In genomic region chr9:20387062-20387461, GRCh38 we compare ENCODE assay signal across 25 cellular contexts.
A peak's percentile ranks its signal among the peaks of the same experiment; 100 is the strongest.
DNase-seq lines count a peak whose midpoint lies in the region; ATAC-seq, FAIRE-seq and TF ChIP-seq lines count a peak whose summit lies in the region.
"Had no signal": no experiment of that assay in that cellular context is flagged by ENCODE, and none has a peak within 500 bp of the region (broad histone marks: within the 10 kb centered on the region; RNA-seq: fewer than 3 reads in every experiment).

No MANE protein-coding gene starts in this region.

- TF ChIP-seq RAD21 in GM12878 (IDR thresholded peaks at IDR 0.05; ENCODE audit: insufficient read depth, low read depth, low read length), result no peak

- H3K27me3 Mint-ChIP-seq in nephron progenitor cell (ENCODE audit: low read depth, poor library complexity), result no peaks in the 10 kb centered on the region
- H3K27me3 Mint-ChIP-seq: CD4-positive, alpha-beta T cell; CD8-positive, alpha-beta memory T cell had no signal

- no peak overlapping the region for H3K4me3 ChIP-seq in cardiac muscle cell
- no peak overlapping the region for H3K4me3 ChIP-seq in GM12878
- no peak overlapping the region for H3K4me3 ChIP-seq in transverse colon
- H3K4me3 ChIP-seq: A549; BLaER1 treated with 17β-estradiol and CSF1 and Interleukin-3, amounts not matched to agents 10 nM and 100 nM; GM23338; HAP-1 had no signal

- H3K9me3 ChIP-seq in cardiac muscle cell (ENCODE audit: low read depth), result no peaks in the 10 kb centered on the region
- no peaks in the 10 kb centered on the region; the same call in 2 of the 3 replicates for H3K9me3 ChIP-seq in GM12878 (replicated peaks; ENCODE audit: control insufficient read depth, insufficient read depth, low read length)
- H3K9me3 ChIP-seq in transverse colon, result no peaks in the 10 kb centered on the region
- H3K9me3 ChIP-seq: A549; BE2C; BLaER1 treated with 17β-estradiol and CSF1 and Interleukin-3, amounts not matched to agents 10 nM and 100 nM; HAP-1 had no signal

- intact Hi-C loops in Right ventricle myocardium superior (cut with DNase I) (no loop called here), GM12878 (cut with micrococcal nuclease; ENCODE audit: unreplicated experiment) (no loop called here), transverse colon (cut with DNase I; ENCODE audit: low total_unique reads) (no loop called here)

- TF ChIP-seq POLR2A in GM12878 (IDR thresholded peaks at IDR 0.05; ENCODE audit: low read depth, low read length) (no peak), H54 (IDR thresholded peaks at IDR 0.05; ENCODE audit: low read depth, low read length) (no peak), transverse colon (IDR thresholded peaks at IDR 0.05) (no peak)

- no peak overlapping the region for H3K4me2 ChIP-seq in GM12878 (ENCODE audit: control insufficient read depth, insufficient read depth)
- H3K4me2 ChIP-seq: A549; BLaER1 treated with 17β-estradiol and CSF1 and Interleukin-3, amounts not matched to agents 10 nM and 100 nM; GM23338 had no signal

- peaks cover 54% of the 10 kb centered on the region for H3K36me3 Mint-ChIP-seq in nephron progenitor cell (ENCODE audit: low read depth)
- H3K36me3 Mint-ChIP-seq: CD14-positive monocyte had no signal

- no peaks in the 10 kb centered on the region for H4K20me1 ChIP-seq in GM12878 (ENCODE audit: control insufficient read depth, insufficient read depth)
- H4K20me1 ChIP-seq: BLaER1 treated with 17β-estradiol and CSF1 and Interleukin-3, amounts not matched to agents 10 nM and 100 nM had no signal

- no peaks in the 10 kb centered on the region; the same call in 1 of the 2 replicates for H3K79me2 ChIP-seq in GM12878 (ENCODE audit: control insufficient read depth, insufficient read depth, low read length)

- no peaks in the 10 kb centered on the region for H3K36me3 ChIP-seq in cardiac muscle cell
- no peaks in the 10 kb centered on the region for H3K36me3 ChIP-seq in GM12878 (ENCODE audit: control insufficient read depth in 2 of 2, insufficient read depth in 2 of 2, low read length in 1 of 2)
- H3K36me3 ChIP-seq in transverse colon, result no peaks in the 10 kb centered on the region
- H3K36me3 ChIP-seq: BE2C; BLaER1 treated with 17β-estradiol and CSF1 and Interleukin-3, amounts not matched to agents 10 nM and 100 nM; HAP-1 had no signal

- no TSS peak for BruUV-seq in GM12878 (replicated peaks; lab: Mats Ljungman, UMichigan)

- H3K27me3 ChIP-seq in cardiac muscle cell (no peaks in the 10 kb centered on the region), GM12878 (replicated peaks in 1 of 2; ENCODE audit: control insufficient read depth in 2 of 2, insufficient read depth in 2 of 2, low read length in 1 of 2) (no peaks in the 10 kb centered on the region), transverse colon (no peaks in the 10 kb centered on the region)
- H3K27me3 ChIP-seq: BE2C; BLaER1 treated with 17β-estradiol and CSF1 and Interleukin-3, amounts not matched to agents 10 nM and 100 nM had no signal

- H3K4me1 ChIP-seq in cardiac muscle cell (ENCODE audit: low read depth) (peaks cover 13% of the 10 kb centered on the region), GM12878 (ENCODE audit: control insufficient read depth, insufficient read depth, low read length) (peaks cover 10% of the 10 kb centered on the region; the same call in 1 of the 2 replicates), transverse colon (peaks cover 0 to 23% (median 11%) of the 10 kb centered on the region in 4 donors)
- H3K4me1 ChIP-seq: BE2C; BLaER1 treated with 17β-estradiol and CSF1 and Interleukin-3, amounts not matched to agents 10 nM and 100 nM; HAP-1 had no signal

- H3K27ac ChIP-seq in cardiac muscle cell (peak overlapping the region; percentile 57), GM12878 (ENCODE audit: control insufficient read depth, insufficient read depth) (no peak overlapping the region), transverse colon (no peak overlapping the region)
- H3K27ac ChIP-seq: A549; BLaER1 treated with 17β-estradiol and CSF1 and Interleukin-3, amounts not matched to agents 10 nM and 100 nM had no signal

- peaks cover 62% of the 10 kb centered on the region for H3K4me1 Mint-ChIP-seq in nephron progenitor cell
- H3K4me1 Mint-ChIP-seq: CD14-positive monocyte had no signal

- in situ Hi-C loops in GM12878 (cut with MboI) (no loop called here), transverse colon (cut with MboI; ENCODE audit: low pct_ligation_motif_present in 1 of 4, low pct_unique_long_range_greater_than_20kb in 1 of 4, low sequenced_read_pairs in 3 of 4) (no loop called here)

- CTCF ChIA-PET in GM12878 (lab: Yijun Ruan, JAX), result no interaction called here

- FAIRE-seq in GM12878 (lab: Jason Lieb, UNC) (no peak), H54 (lab: Jason Lieb, UNC) (no peak)
- FAIRE-seq: A549, D721Med, GM12891, GM18507 had no signal

- H3K9me3 Mint-ChIP-seq in nephron progenitor cell, result peaks cover 26% of the 10 kb centered on the region
- H3K9me3 Mint-ChIP-seq: CD4-positive, alpha-beta T cell; CD8-positive, alpha-beta memory T cell; GM23338; HFFc6 had no signal

- no peak for DNase-seq in cardiac muscle cell (ENCODE audit: low read depth in 1 of 2, low spot score in 1 of 2)
- no peak for DNase-seq in Right ventricle myocardium superior
- no peak for DNase-seq in GM12878 (ENCODE audit: low read depth, low spot score)
- no peak for DNase-seq in nephron progenitor cell
- no peak for DNase-seq in H54 (ENCODE audit: insufficient read length, low spot score)
- DNase-seq in transverse colon, result no peak
- DNase-seq: 8988T; ACHN; AML-193; BE2C; CD4-positive, alpha-beta T cell; CD8-positive, alpha-beta memory T cell; DMS 273 treated with DMSO at 0.1 percent for 48 hours; DMS79; EL; GDM1; HFFc6 had no signal

- POLR2A ChIA-PET in GM12878 (lab: Charles Lee), result no interaction called here

- SMC1A ChIA-PET in GM12878 (lab: Charles Lee; ENCODE audit: uncharacterized antibody, unreplicated experiment), result interaction anchor here (0.9 kb wide), 1 partner anchor 108 kb away, joined by 3 read pairs; no protein-coding TSS in a partner anchor

- TF ChIP-seq CTCF in cardiac muscle cell (IDR thresholded peaks at IDR 0.05; ENCODE audit: low read depth, low read length) (no peak), GM12878 (IDR thresholded peaks at IDR 0.05 in 2 of 3, conservative IDR thresholded peaks at IDR 0.05 in 1 of 3; ENCODE audit: control insufficient read depth in 2 of 3, extremely low read depth in 1 of 3, insufficient read depth in 1 of 3, low read depth in 3 of 3, low read length in 3 of 3) (no peak), nephron progenitor cell (IDR thresholded peaks at IDR 0.05) (no peak), transverse colon (IDR thresholded peaks at IDR 0.05) (no peak)

- TF ChIP-seq EP300 in GM12878 (IDR thresholded peaks at IDR 0.05; ENCODE audit: borderline replicate concordance in 1 of 2, control insufficient read depth in 1 of 2, low read depth in 2 of 2, low read length in 2 of 2), result no peak
- TF ChIP-seq EP300 in transverse colon (IDR thresholded peaks at IDR 0.05; ENCODE audit: low read depth), result no peak

- H3K9ac ChIP-seq in GM12878 (ENCODE audit: control insufficient read depth, insufficient read depth, low read length), result no peak overlapping the region
- H3K9ac ChIP-seq: BLaER1 treated with 17β-estradiol and CSF1 and Interleukin-3, amounts not matched to agents 10 nM and 100 nM had no signal

- ATAC-seq in Right ventricle myocardium superior (ENCODE audit: poor library complexity), result no peak
- no peak for ATAC-seq in GM12878
- ATAC-seq: A549, GM23338 had no signal

- RAD21 ChIA-PET in GM12878 (lab: Charles Lee; ENCODE audit: unreplicated experiment), result no interaction called here

- peak overlapping the region; percentile 96 for H3K27ac Mint-ChIP-seq in nephron progenitor cell
- H3K27ac Mint-ChIP-seq: CD14-positive monocyte; CD4-positive, alpha-beta T cell; GM23338; HFFc6 had no signal

- H2AFZ ChIP-seq in GM12878 (ENCODE audit: control insufficient read depth, low read depth, low read length), result no peak overlapping the region
- H2AFZ ChIP-seq: GM23338 had no signal

- WGBS in GM12878 (ENCODE audit: insufficient coverage, insufficient replicate concordance, low lambda C conversion rate, missing lambda C conversion rate), result 79% methylated on average over 3 of the region's 3 CpGs
- WGBS in transverse colon (ENCODE audit: low coverage in 1 of 2), 2 donors, result 84 to 89% methylated on average over 1 to 3 of the region's 3 CpGs

- no peak overlapping the region for H3K4me3 Mint-ChIP-seq in nephron progenitor cell
- H3K4me3 Mint-ChIP-seq: CD14-positive monocyte; CD4-positive, alpha-beta T cell; CD8-positive, alpha-beta memory T cell; GM23338; HFFc6 had no signal

TF ChIP-seq in GM12878, 131 proteins besides CTCF, POLR2A, EP300 and RAD21 (continues in another document):
- no peak for TF ChIP-seq HDAC6 (IDR thresholded peaks at IDR 0.05; ENCODE audit: unreplicated experiment)
- no peak for TF ChIP-seq BCL11A (IDR thresholded peaks at IDR 0.05; ENCODE audit: low read depth, low read length)
- no peak for TF ChIP-seq POLR2AphosphoS5 (IDR thresholded peaks at IDR 0.05; ENCODE audit: low read length)
- TF ChIP-seq, protein P1, sequence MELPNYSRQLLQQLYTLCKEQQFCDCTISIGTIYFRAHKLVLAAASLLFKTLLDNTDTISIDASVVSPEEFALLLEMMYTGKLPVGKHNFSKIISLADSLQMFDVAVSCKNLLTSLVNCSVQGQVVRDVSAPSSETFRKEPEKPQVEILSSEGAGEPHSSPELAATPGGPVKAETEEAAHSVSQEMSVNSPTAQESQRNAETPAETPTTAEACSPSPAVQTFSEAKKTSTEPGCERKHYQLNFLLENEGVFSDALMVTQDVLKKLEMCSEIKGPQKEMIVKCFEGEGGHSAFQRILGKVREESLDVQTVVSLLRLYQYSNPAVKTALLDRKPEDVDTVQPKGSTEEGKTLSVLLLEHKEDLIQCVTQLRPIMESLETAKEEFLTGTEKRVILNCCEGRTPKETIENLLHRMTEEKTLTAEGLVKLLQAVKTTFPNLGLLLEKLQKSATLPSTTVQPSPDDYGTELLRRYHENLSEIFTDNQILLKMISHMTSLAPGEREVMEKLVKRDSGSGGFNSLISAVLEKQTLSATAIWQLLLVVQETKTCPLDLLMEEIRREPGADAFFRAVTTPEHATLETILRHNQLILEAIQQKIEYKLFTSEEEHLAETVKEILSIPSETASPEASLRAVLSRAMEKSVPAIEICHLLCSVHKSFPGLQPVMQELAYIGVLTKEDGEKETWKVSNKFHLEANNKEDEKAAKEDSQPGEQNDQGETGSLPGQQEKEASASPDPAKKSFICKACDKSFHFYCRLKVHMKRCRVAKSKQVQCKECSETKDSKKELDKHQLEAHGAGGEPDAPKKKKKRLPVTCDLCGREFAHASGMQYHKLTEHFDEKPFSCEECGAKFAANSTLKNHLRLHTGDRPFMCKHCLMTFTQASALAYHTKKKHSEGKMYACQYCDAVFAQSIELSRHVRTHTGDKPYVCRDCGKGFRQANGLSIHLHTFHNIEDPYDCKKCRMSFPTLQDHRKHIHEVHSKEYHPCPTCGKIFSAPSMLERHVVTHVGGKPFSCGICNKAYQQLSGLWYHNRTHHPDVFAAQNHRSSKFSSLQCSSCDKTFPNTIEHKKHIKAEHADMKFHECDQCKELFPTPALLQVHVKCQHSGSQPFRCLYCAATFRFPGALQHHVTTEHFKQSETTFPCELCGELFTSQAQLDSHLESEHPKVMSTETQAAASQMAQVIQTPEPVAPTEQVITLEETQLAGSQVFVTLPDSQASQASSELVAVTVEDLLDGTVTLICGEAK (IDR thresholded peaks at IDR 0.05; ENCODE audit: borderline replicate concordance), result peak; percentile 69
- TF ChIP-seq SP1 (IDR thresholded peaks at IDR 0.05; ENCODE audit: low read depth, low read length), result no peak
